ENCODE assay signal across 28 cellular contexts in genomic region chr20:56518999-56519398, GRCh38. TPM values are rescaled to one million over a fixed set of nuclear protein-coding genes. Genes with fewer than 3 reads are reported as not detected.
A peak's percentile ranks its signal among the peaks of the same experiment; 100 is the strongest.
DNase-seq lines count a peak whose midpoint lies in the region; ATAC-seq and TF ChIP-seq lines count a peak whose summit lies in the region.
"Had no signal": no experiment of that assay in that cellular context is flagged by ENCODE, and none has a peak within 500 bp of the region (broad histone marks: within the 10 kb centered on the region; RNA-seq: fewer than 3 reads in every experiment).

No MANE protein-coding gene starts in this region.

- TF ChIP-seq POLR2A in spleen (IDR thresholded peaks at IDR 0.05) (no peak), suprapubic skin (IDR thresholded peaks at IDR 0.05) (no peak)

- H3K27me3 Mint-ChIP-seq in CD4-positive, alpha-beta T cell, result no peaks in the 10 kb centered on the region
- no peaks in the 10 kb centered on the region for H3K27me3 Mint-ChIP-seq in activated T-helper 1 cell treated with anti-CD3 and anti-CD28 coated beads, Interleukin-12 subunit alpha, Interleukin-12 subunit beta, Interleukin-2, Interleukin-4 antibody, amounts not matched to agents 30 ng/mL and 10 ng/mL and 1 ng/mL, durations not matched to agents 14 hours and 24 hours and 36 hours (ENCODE audit: insufficient read depth)
- H3K27me3 Mint-ChIP-seq: B cell; CD4-positive, alpha-beta memory T cell had no signal

- intact Hi-C loops in CD4-positive, alpha-beta T cell (cut with DNase I, micrococcal nuclease), result no loop called here
- intact Hi-C loops in spleen (cut with DNase I; ENCODE audit: low total_unique reads), result no loop called here
- intact Hi-C loops in activated T-helper 1 cell treated with anti-CD3 and anti-CD28 coated beads, Interleukin-12 subunit alpha, Interleukin-12 subunit beta, Interleukin-2, Interleukin-4 antibody, amounts not matched to agents 30 ng/mL and 10 ng/mL and 1 ng/mL, durations not matched to agents 14 hours and 24 hours and 36 hours (cut with micrococcal nuclease), result no loop called here

- 93 to 98% (median 96%) methylated on average over 7 of the region's 7 CpGs for WGBS in spleen, 5 donors
- WGBS in suprapubic skin, result 91% methylated on average over 7 of the region's 7 CpGs

- CTCF ChIA-PET in CD4-positive, alpha-beta T cell (lab: Charles Lee), result no interaction called here

- no peak for ATAC-seq in CD4-positive, alpha-beta T cell (ENCODE audit: poor library complexity)
- ATAC-seq in RWPE2 (ENCODE audit: low read depth), result no peak
- ATAC-seq: A549, GM12878 had no signal

- no peak for DNase-seq in CD4-positive, alpha-beta T cell
- peak; percentile 70 for DNase-seq in RWPE2 (ENCODE audit: low spot score)
- DNase-seq in spleen, result peak; percentile 27
- DNase-seq in suprapubic skin (ENCODE audit: low spot score in 2 of 2), result peak; percentile 15 to 67
- no peak for DNase-seq in activated T-helper 1 cell treated with anti-CD3 and anti-CD28 coated beads, Interleukin-12 subunit alpha, Interleukin-12 subunit beta, Interleukin-2, Interleukin-4 antibody, amounts not matched to agents 30 ng/mL and 10 ng/mL and 1 ng/mL, durations not matched to agents 14 hours and 24 hours and 36 hours (ENCODE audit: low spot score)
- no peak for DNase-seq in NK-92 (lab: John Stamatoyannopoulos, UW; ENCODE audit: unreplicated experiment)
- DNase-seq in activated gamma-delta T cell treated with Interleukin-2 at 50 U/mL for 16 hours, result no peak
- DNase-seq: AML-193; CD4-positive, alpha-beta memory T cell; CD8-positive, alpha-beta memory T cell; COR-L47; DMS 273 treated with DMSO at 0.1 percent for 48 hours; DMS153; DMS53; DMS79; DND-41; EL; GDM1 had no signal

- no peak for TF ChIP-seq CTCF in CD4-positive, alpha-beta T cell (IDR thresholded peaks at IDR 0.05)
- no peak for TF ChIP-seq CTCF in RWPE2 (IDR thresholded peaks at IDR 0.05; ENCODE audit: poor library complexity, severe bottlenecking)
- no peak for TF ChIP-seq CTCF in spleen (IDR thresholded peaks at IDR 0.05 in 8 of 11, conservative IDR thresholded peaks at IDR 0.05 in 3 of 11)
- no peak for TF ChIP-seq CTCF in suprapubic skin (IDR thresholded peaks at IDR 0.05)

- peaks cover 40% of the 10 kb centered on the region for H3K9me3 ChIP-seq in CD4-positive, alpha-beta T cell (ENCODE audit: control insufficient read depth, low read length)
- peaks cover 7% of the 10 kb centered on the region for H3K9me3 ChIP-seq in RWPE2 (ENCODE audit: severe bottlenecking)
- peaks cover 8 to 49% (median 45%) of the 10 kb centered on the region in 8 donors for H3K9me3 ChIP-seq in spleen
- peaks cover 16% of the 10 kb centered on the region for H3K9me3 ChIP-seq in suprapubic skin
- H3K9me3 ChIP-seq: A549 had no signal

- H3K36me3 ChIP-seq in RWPE2 (ENCODE audit: low read depth) (peaks cover 54% of the 10 kb centered on the region), spleen (peaks cover 6 to 79% (median 69%) of the 10 kb centered on the region in 6 donors), suprapubic skin (peaks cover 64% of the 10 kb centered on the region)

- peaks cover 12% of the 10 kb centered on the region for H3K9me3 Mint-ChIP-seq in CD4-positive, alpha-beta T cell
- H3K9me3 Mint-ChIP-seq in activated T-helper 1 cell treated with anti-CD3 and anti-CD28 coated beads, Interleukin-12 subunit alpha, Interleukin-12 subunit beta, Interleukin-2, Interleukin-4 antibody, amounts not matched to agents 30 ng/mL and 10 ng/mL and 1 ng/mL, durations not matched to agents 14 hours and 24 hours and 36 hours, result peaks cover 17% of the 10 kb centered on the region

- no peak overlapping the region for H3K4me3 Mint-ChIP-seq in CD4-positive, alpha-beta T cell
- H3K4me3 Mint-ChIP-seq in activated T-helper 1 cell treated with anti-CD3 and anti-CD28 coated beads, Interleukin-12 subunit alpha, Interleukin-12 subunit beta, Interleukin-2, Interleukin-4 antibody, amounts not matched to agents 30 ng/mL and 10 ng/mL and 1 ng/mL, durations not matched to agents 14 hours and 24 hours and 36 hours, result no peak overlapping the region
- H3K4me3 Mint-ChIP-seq: B cell; CD4-positive, alpha-beta memory T cell had no signal

- peak overlapping the region; percentile 33 for H3K27ac Mint-ChIP-seq in CD4-positive, alpha-beta T cell
- no peak overlapping the region for H3K27ac Mint-ChIP-seq in activated T-helper 1 cell treated with anti-CD3 and anti-CD28 coated beads, Interleukin-12 subunit alpha, Interleukin-12 subunit beta, Interleukin-2, Interleukin-4 antibody, amounts not matched to agents 30 ng/mL and 10 ng/mL and 1 ng/mL, durations not matched to agents 14 hours and 24 hours and 36 hours
- H3K27ac Mint-ChIP-seq: B cell; CD4-positive, alpha-beta memory T cell had no signal

- H3K4me1 Mint-ChIP-seq in CD4-positive, alpha-beta T cell (ENCODE audit: low read depth), result peaks cover 12% of the 10 kb centered on the region
- H3K4me1 Mint-ChIP-seq in activated T-helper 1 cell treated with anti-CD3 and anti-CD28 coated beads, Interleukin-12 subunit alpha, Interleukin-12 subunit beta, Interleukin-2, Interleukin-4 antibody, amounts not matched to agents 30 ng/mL and 10 ng/mL and 1 ng/mL, durations not matched to agents 14 hours and 24 hours and 36 hours (ENCODE audit: low read depth), result peaks cover 7% of the 10 kb centered on the region
- H3K4me1 Mint-ChIP-seq: B cell had no signal

- H3K27ac ChIP-seq in CD4-positive, alpha-beta T cell (ENCODE audit: low read depth, low read length), result no peak overlapping the region
- H3K27ac ChIP-seq in RWPE2 (ENCODE audit: poor library complexity, severe bottlenecking) (no peak overlapping the region), spleen (no peak overlapping the region), suprapubic skin (no peak overlapping the region)
- H3K27ac ChIP-seq: 22Rv1; A549; BLaER1 treated with 17β-estradiol and CSF1 and Interleukin-3, amounts not matched to agents 10 nM and 100 nM; C4-2B had no signal

- peaks cover 95% of the 10 kb centered on the region for H3K36me3 Mint-ChIP-seq in CD4-positive, alpha-beta T cell (ENCODE audit: low read depth)
- peaks cover 49% of the 10 kb centered on the region for H3K36me3 Mint-ChIP-seq in activated T-helper 1 cell treated with anti-CD3 and anti-CD28 coated beads, Interleukin-12 subunit alpha, Interleukin-12 subunit beta, Interleukin-2, Interleukin-4 antibody, amounts not matched to agents 30 ng/mL and 10 ng/mL and 1 ng/mL, durations not matched to agents 14 hours and 24 hours and 36 hours (ENCODE audit: low read depth)

- no peaks in the 10 kb centered on the region for H3K27me3 ChIP-seq in CD4-positive, alpha-beta T cell (ENCODE audit: control insufficient read depth, insufficient read depth, low read length)
- no peaks in the 10 kb centered on the region for H3K27me3 ChIP-seq in RWPE2 (ENCODE audit: insufficient read depth, poor library complexity, severe bottlenecking)
- no peaks in the 10 kb centered on the region for H3K27me3 ChIP-seq in spleen (replicated peaks in 1 of 7)
- H3K27me3 ChIP-seq in suprapubic skin, result no peaks in the 10 kb centered on the region
- H3K27me3 ChIP-seq: BLaER1 treated with 17β-estradiol and CSF1 and Interleukin-3, amounts not matched to agents 10 nM and 100 nM had no signal

- TF ChIP-seq EP300 in suprapubic skin (IDR thresholded peaks at IDR 0.05), result no peak

- H3K4me1 ChIP-seq in RWPE2 (ENCODE audit: insufficient read depth, poor library complexity, severe bottlenecking) (no peaks in the 10 kb centered on the region), spleen (no peaks in the 10 kb centered on the region), suprapubic skin (no peaks in the 10 kb centered on the region)
- H3K4me1 ChIP-seq: A549; BLaER1 treated with 17β-estradiol and CSF1 and Interleukin-3, amounts not matched to agents 10 nM and 100 nM had no signal

- H3K4me3 ChIP-seq in RWPE2 (ENCODE audit: severe bottlenecking) (no peak overlapping the region), spleen (no peak overlapping the region), suprapubic skin (no peak overlapping the region)
- H3K4me3 ChIP-seq: A549, GM12878 had no signal

- POLR2A ChIA-PET in CD4-positive, alpha-beta T cell (lab: Charles Lee), result no interaction called here

RNA-seq across cellular contexts. Expression of gene FAM209A, which starts 5.5 kb away (rescaled TPM):
- 1 to 10 TPM; 6.4 to 7.1 TPM for total RNA-seq in CD4-positive, alpha-beta T cell
- total RNA-seq in spleen, result 1 to 10 TPM in 6 of 7 donors, not detected in 1; 1.2 to 4.3 (median 2.1) TPM
- 1 to 10 TPM in 2 of 3 donors, under 1 TPM in 1; 0.59 to 2.0 (median 1.1) TPM for polyA plus RNA-seq in spleen
- 1 to 10 TPM in 2 of 4 donors, not detected in 2; 1.8 to 2.1 TPM for total RNA-seq in suprapubic skin
- total RNA-seq in activated T-helper 1 cell treated with anti-CD3 and anti-CD28 coated beads, Interleukin-12 subunit alpha, Interleukin-12 subunit beta, Interleukin-2, Interleukin-4 antibody, amounts not matched to agents 30 ng/mL and 10 ng/mL and 1 ng/mL, durations not matched to agents 14 hours and 24 hours and 36 hours, result 1.3 and 1.5 TPM in 2 replicates
- total RNA-seq: A172, Daoy, G401 had no signal

RNA-seq across cellular contexts. Expression of gene FAM209B, which starts 14.0 kb away (rescaled TPM):
- total RNA-seq in CD4-positive, alpha-beta T cell, result 1 to 10 TPM; 3.1 to 3.9 TPM
- total RNA-seq in spleen, result 1 to 10 TPM in 3 of 7 donors, under 1 TPM in 1, not detected in 3; 0.97 to 1.9 (median 1.6) TPM
- polyA plus RNA-seq in spleen, result 1 to 10 TPM; 1.4 to 5.8 (median 3.3) TPM
- total RNA-seq in suprapubic skin, result 1 to 10 TPM in 1 of 4 donors, not detected in 3; 2.5 TPM
- total RNA-seq in activated T-helper 1 cell treated with anti-CD3 and anti-CD28 coated beads, Interleukin-12 subunit alpha, Interleukin-12 subunit beta, Interleukin-2, Interleukin-4 antibody, amounts not matched to agents 30 ng/mL and 10 ng/mL and 1 ng/mL, durations not matched to agents 14 hours and 24 hours and 36 hours, result 1.2 and 1.4 TPM in 2 replicates
- total RNA-seq: A172, Daoy, G401 had no signal
- polyA plus RNA-seq: BJ had no signal

RNA-seq across cellular contexts. Expression of gene RTF2, which starts 50.6 kb away (rescaled TPM):
- total RNA-seq in CD4-positive, alpha-beta T cell, result 10 to 100 TPM; 52.7 to 55.2 TPM
- total RNA-seq in spleen (10 to 100 TPM; 50.3 to 89.3 (median 72.7) TPM), suprapubic skin (10 to 100 TPM; 42.9 to 57.0 (median 47.0) TPM)
- 10 to 100 TPM; 66.2 to 83.9 (median 83.8) TPM for polyA plus RNA-seq in spleen
- 106 and 113 TPM in 2 replicates for total RNA-seq in activated T-helper 1 cell treated with anti-CD3 and anti-CD28 coated beads, Interleukin-12 subunit alpha, Interleukin-12 subunit beta, Interleukin-2, Interleukin-4 antibody, amounts not matched to agents 30 ng/mL and 10 ng/mL and 1 ng/mL, durations not matched to agents 14 hours and 24 hours and 36 hours

Comparison
In these comparisons a context has a peak if more than half of its experiments do, and no peak if none do; other contexts are left out.
1. DNase-seq: peak in RWPE2 (single experiment), spleen (single experiment) and suprapubic skin (2 of 2); none in CD4-positive, alpha-beta T cell (0 of 10), activated T-helper 1 cell treated with anti-CD3 and anti-CD28 coated beads, Interleukin-12 subunit alpha, Interleukin-12 subunit beta, Interleukin-2, Interleukin-4 antibody, amounts not matched to agents 30 ng/mL and 10 ng/mL and 1 ng/mL, durations not matched to agents 14 hours and 24 hours and 36 hours (single experiment), NK-92 (single experiment) and activated gamma-delta T cell treated with Interleukin-2 at 50 U/mL for 16 hours (single experiment).